In the genomic region with DNA sequence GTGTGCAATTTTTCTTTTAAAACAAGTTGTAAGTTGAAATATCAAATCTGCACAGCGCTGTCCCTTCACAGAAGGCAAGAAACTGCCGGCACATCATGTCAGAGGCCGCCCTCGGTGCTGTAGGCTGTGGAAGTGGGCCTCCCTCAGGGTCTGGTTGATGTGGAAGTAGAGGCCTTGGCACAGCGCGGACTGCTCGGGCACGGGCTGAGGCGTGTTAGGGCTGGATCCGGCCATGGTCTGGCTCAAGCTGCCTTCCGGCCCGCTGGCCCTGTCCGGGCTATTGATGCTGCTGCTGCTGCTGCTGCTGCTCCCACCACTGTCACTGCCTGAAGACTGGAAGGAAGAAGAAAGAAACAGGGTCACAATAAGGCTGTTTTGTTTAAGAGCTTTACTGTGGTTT, we compare ENCODE assay signal across 42 cellular contexts. TPM values are rescaled to one million over a fixed set of nuclear protein-coding genes. Genes with fewer than 3 reads are reported as not detected.
A peak's percentile ranks its signal among the peaks of the same experiment; 100 is the strongest.
DNase-seq lines count a peak whose midpoint lies in the region; ATAC-seq, FAIRE-seq and TF ChIP-seq lines count a peak whose summit lies in the region.
"Had no signal": no experiment of that assay in that cellular context is flagged by ENCODE, and none has a peak within 500 bp of the region (broad histone marks: within the 10 kb centered on the region; RNA-seq: fewer than 3 reads in every experiment).

No MANE protein-coding gene starts in this region.

- no peak overlapping the region for H3K9ac ChIP-seq in IMR-90 (ENCODE audit: low read depth, low read length)
- H3K9ac ChIP-seq: KMS-11, parathyroid adenoma had no signal

- no peak overlapping the region for H4K91ac ChIP-seq in IMR-90 (ENCODE audit: insufficient read depth, low read depth, low read length)

- no peak for TF ChIP-seq CTCF in IMR-90 (conservative IDR thresholded peaks at IDR 0.05; ENCODE audit: low read depth, low read length)

- no peak overlapping the region for H3K4me3 ChIP-seq in IMR-90 (ENCODE audit: insufficient read depth, low read depth, low read length)
- H3K4me3 ChIP-seq: esophagus squamous epithelium, MG63, smooth muscle cell, testis had no signal

- H2BK15ac ChIP-seq in IMR-90 (ENCODE audit: low read depth, low read length), result no peak overlapping the region

- no peak overlapping the region for H3K27ac ChIP-seq in IMR-90 (ENCODE audit: insufficient read depth, low read length)
- H3K27ac ChIP-seq: C4-2B, esophagus squamous epithelium, foreskin keratinocyte, KMS-11, parathyroid adenoma, testis had no signal

- H3K9me3 ChIP-seq in IMR-90 (ENCODE audit: control insufficient read depth, insufficient read depth, low read length), result no peaks in the 10 kb centered on the region
- H3K9me3 ChIP-seq: esophagus squamous epithelium, MG63, testis had no signal

- H3K23ac ChIP-seq in IMR-90 (ENCODE audit: low read depth, low read length), result no peak overlapping the region

- no peak overlapping the region for H2BK20ac ChIP-seq in IMR-90 (ENCODE audit: low read depth, low read length)

- no peak overlapping the region for H3K18ac ChIP-seq in IMR-90 (ENCODE audit: low read depth, low read length)

- H3K9me1 ChIP-seq in IMR-90 (ENCODE audit: insufficient read depth, low read length), result no peaks in the 10 kb centered on the region; the same call in 1 of the 2 replicates

- no peak overlapping the region for H2BK5ac ChIP-seq in IMR-90 (ENCODE audit: low read depth, low read length, poor library complexity, severe bottlenecking)

- no peaks in the 10 kb centered on the region for H3K27me3 ChIP-seq in IMR-90 (ENCODE audit: control insufficient read depth, insufficient read depth, low read length)
- H3K27me3 ChIP-seq: esophagus squamous epithelium, foreskin keratinocyte, MG63, testis had no signal

- intact Hi-C loops in IMR-90 (cut with micrococcal nuclease), result no loop called here

- H3K4me2 ChIP-seq in IMR-90 (ENCODE audit: low read depth, low read length), result no peak overlapping the region
- H3K4me2 ChIP-seq: KMS-11 had no signal

- peaks cover 16% of the 10 kb centered on the region; the same call in 1 of the 2 replicates for H4K20me1 ChIP-seq in IMR-90 (ENCODE audit: insufficient read depth, low read length)

- peaks cover 37 to 48% of the 10 kb centered on the region in 2 experiments for H3K79me1 ChIP-seq in IMR-90 (ENCODE audit: low read depth in 1 of 2, low read length in 2 of 2)

- H3K4ac ChIP-seq in IMR-90 (ENCODE audit: low read depth, low read length), result no peak overlapping the region

- H3K14ac ChIP-seq in IMR-90 (replicated peaks; ENCODE audit: low read depth, low read length), result no peak overlapping the region

- no peak overlapping the region for H3K56ac ChIP-seq in IMR-90 (ENCODE audit: extremely low read depth, insufficient read depth, low read length)

- H3K36me3 Mint-ChIP-seq in stimulated activated naive B cell treated with anti-CD40 and anti-IgM and Interleukin-4, amounts not matched to agents 10 μg/mL and 1 μg/mL and 100 μg/mL, for 72 hours, result peaks cover 27 to 29% of the 10 kb centered on the region in 2 donors

- no peak overlapping the region for H2AK9ac ChIP-seq in IMR-90 (replicated peaks; ENCODE audit: low read depth, low read length, poor library complexity)

- FAIRE-seq in H54 (lab: Jason Lieb, UNC), result no peak
- FAIRE-seq: D721Med, GM18507, HTR-8/SVneo, kidney had no signal

- no peak overlapping the region for H2AFZ ChIP-seq in IMR-90 (replicated peaks; ENCODE audit: low read length, poor library complexity)
- H2AFZ ChIP-seq: parathyroid adenoma had no signal

- no peak overlapping the region for H2BK120ac ChIP-seq in IMR-90 (ENCODE audit: low read depth, low read length)

- no peak overlapping the region for H4K8ac ChIP-seq in IMR-90 (ENCODE audit: low read depth in 2 of 2, low read length in 2 of 2)

- H3K27me3 Mint-ChIP-seq in stimulated activated naive CD8-positive, alpha-beta T cell treated with anti-CD3 and anti-CD28 coated beads, Interleukin-15, amount 100 ng/mL, for 72 hours, result no peaks in the 10 kb centered on the region
- no peaks in the 10 kb centered on the region for H3K27me3 Mint-ChIP-seq in stimulated activated naive B cell treated with anti-CD40 and anti-IgM and Interleukin-4, amounts not matched to agents 10 μg/mL and 1 μg/mL and 100 μg/mL, for 72 hours

- TF ChIP-seq RAD21 in IMR-90 (IDR thresholded peaks at IDR 0.05; ENCODE audit: low read length), result no peak

- no peak for DNase-seq in stimulated activated naive CD8-positive, alpha-beta T cell treated with anti-CD3 and anti-CD28 coated beads, Interleukin-15, amount 100 ng/mL, for 72 hours
- DNase-seq in stimulated activated naive CD8-positive, alpha-beta T cell treated with anti-CD3 and anti-CD28 coated beads, Interleukin-15, Interleukin-2, amounts not matched to agents 100 U/mL and 50 U/mL, for 24 hours, result no peak
- no peak for DNase-seq in IMR-90
- no peak for DNase-seq in stimulated activated naive B cell treated with anti-CD40 and anti-IgM and Interleukin-4, amounts not matched to agents 10 μg/mL and 1 μg/mL and 100 μg/mL, for 72 hours
- DNase-seq in UCSD-AML1 (lab: John Stamatoyannopoulos, UW; ENCODE audit: unreplicated experiment), result no peak
- no peak for DNase-seq in H54 (ENCODE audit: insufficient read length, low spot score)
- DNase-seq in SKM-1 treated with dmso at 0.1 percent for 144 hours (lab: John Stamatoyannopoulos, UW; ENCODE audit: unreplicated experiment), result no peak
- DNase-seq: activated CD4-positive, alpha-beta T cell treated with anti-CD3 and anti-CD28 coated beads for 1 hour; activated CD8-positive, alpha-beta memory T cell treated with anti-CD3 and anti-CD28 coated beads for 24 hours; activated effector memory CD4-positive, alpha-beta T cell treated with Interleukin-2 at 50 U/mL for 16 hours; activated T-cell treated with anti-CD3 and anti-CD28 coated beads for 4 hours; cerebellar nuclear complex; dermis blood vessel endothelial cell; DND-41; endodermal cell; esophagus squamous epithelium; foreskin keratinocyte; GF-D8; GOT3; kidney; MG63; NCI-H1417 treated with DMSO at 0.1 percent for 48 hours; NCI-H2081; NCI-H2227 treated with DMSO at 0.1 percent for 48 hours; NCI-H69; PC-3; stimulated activated naive CD4-positive, alpha-beta T cell treated with Interleukin-2 at 50 U/mL for 16 hours; testis had no signal

- H3K4me1 ChIP-seq in IMR-90 (ENCODE audit: control insufficient read depth, insufficient read depth, low read length), result no peaks in the 10 kb centered on the region
- H3K4me1 ChIP-seq: foreskin keratinocyte, parathyroid adenoma, testis had no signal

- peaks cover 51% of the 10 kb centered on the region for H3K4me1 Mint-ChIP-seq in stimulated activated naive CD8-positive, alpha-beta T cell treated with anti-CD3 and anti-CD28 coated beads, Interleukin-15, amount 100 ng/mL, for 72 hours
- H3K4me1 Mint-ChIP-seq in stimulated activated naive B cell treated with anti-CD40 and anti-IgM and Interleukin-4, amounts not matched to agents 10 μg/mL and 1 μg/mL and 100 μg/mL, for 72 hours, result no peaks in the 10 kb centered on the region

- H3K27ac Mint-ChIP-seq in stimulated activated naive CD8-positive, alpha-beta T cell treated with anti-CD3 and anti-CD28 coated beads, Interleukin-15, amount 100 ng/mL, for 72 hours, result peak overlapping the region; percentile 61 to 91
- H3K27ac Mint-ChIP-seq in stimulated activated naive B cell treated with anti-CD40 and anti-IgM and Interleukin-4, amounts not matched to agents 10 μg/mL and 1 μg/mL and 100 μg/mL, for 72 hours, result peak overlapping the region; percentile 9
- H3K27ac Mint-ChIP-seq: endodermal cell had no signal

- CTCF ChIA-PET in IMR-90 (lab: Yijun Ruan, JAX), result interaction anchor here (0.5 kb wide), 1 partner anchor 13 kb away, joined by 4 read pairs; no protein-coding TSS in a partner anchor

- no peak for ATAC-seq in stimulated activated naive CD8-positive, alpha-beta T cell treated with anti-CD3 and anti-CD28 coated beads, Interleukin-15, amount 100 ng/mL, for 72 hours
- no peak for ATAC-seq in stimulated activated naive CD8-positive, alpha-beta T cell treated with anti-CD3 and anti-CD28 coated beads, Interleukin-15, Interleukin-2, amounts not matched to agents 100 U/mL and 50 U/mL, for 24 hours
- ATAC-seq in IMR-90 (ENCODE audit: low read depth) (peak; percentile 8; the same call in 1 of the 2 replicates), esophagus mucosa (peak; percentile 47)
- ATAC-seq in stimulated activated naive B cell treated with anti-CD40 and anti-IgM and Interleukin-4, amounts not matched to agents 10 μg/mL and 1 μg/mL and 100 μg/mL, for 72 hours (replicated peaks), result no peak
- ATAC-seq: foreskin keratinocyte, PC-3, Right ventricle myocardium inferior had no signal

- TF ChIP-seq POLR2A in IMR-90 (IDR thresholded peaks at IDR 0.05; ENCODE audit: low read depth, low read length) (no peak), H54 (IDR thresholded peaks at IDR 0.05; ENCODE audit: low read depth, low read length) (no peak)

- POLR2A ChIA-PET in IMR-90 (lab: Charles Lee; ENCODE audit: unreplicated experiment), result interaction anchor here (0.5 kb wide), 1 partner anchor 8 kb away, joined by 3 read pairs; no protein-coding TSS in a partner anchor

- in situ Hi-C loops in IMR-90 (cut with MboI; ENCODE audit: low sequenced_read_pairs), result loop anchor here (25.0 kb wide), 1 partner anchor 822 kb away; no protein-coding TSS in a partner anchor

- dilution Hi-C loops in IMR-90 (cut with HindIII; ENCODE audit: low sequenced_read_pairs, unreplicated experiment), result no loop called here

- H3K9me3 Mint-ChIP-seq in stimulated activated naive CD8-positive, alpha-beta T cell treated with anti-CD3 and anti-CD28 coated beads, Interleukin-15, amount 100 ng/mL, for 72 hours, result no peaks in the 10 kb centered on the region
- no peaks in the 10 kb centered on the region for H3K9me3 Mint-ChIP-seq in stimulated activated naive B cell treated with anti-CD40 and anti-IgM and Interleukin-4, amounts not matched to agents 10 μg/mL and 1 μg/mL and 100 μg/mL, for 72 hours
- H3K9me3 Mint-ChIP-seq: endodermal cell; T-helper 2 cell treated with Interferon-gamma antibody and Interleukin-4, amounts not matched to agents 5 μg/mL and 100 μg/mL, for 36 hours had no signal

- BruUV-seq in IMR-90 (replicated peaks; lab: Mats Ljungman, UMichigan), result no TSS peak

- H3K4me3 Mint-ChIP-seq in stimulated activated naive CD8-positive, alpha-beta T cell treated with anti-CD3 and anti-CD28 coated beads, Interleukin-15, amount 100 ng/mL, for 72 hours, result no peak overlapping the region
- no peak overlapping the region for H3K4me3 Mint-ChIP-seq in stimulated activated naive B cell treated with anti-CD40 and anti-IgM and Interleukin-4, amounts not matched to agents 10 μg/mL and 1 μg/mL and 100 μg/mL, for 72 hours
- H3K4me3 Mint-ChIP-seq: endodermal cell; T-helper 2 cell treated with Interferon-gamma antibody and Interleukin-4, amounts not matched to agents 5 μg/mL and 100 μg/mL, for 36 hours had no signal

- no peak overlapping the region for H4K5ac ChIP-seq in IMR-90 (ENCODE audit: low read depth, low read length)

- no CpG with 5 or more reads among the region's 13 CpGs for WGBS in IMR-90 (ENCODE audit: extremely low coverage in 2 of 2, insufficient read length in 1 of 2), 2 experiments

- H3K36me3 ChIP-seq in IMR-90 (ENCODE audit: control insufficient read depth, insufficient read depth, low read length), result peaks cover 38% of the 10 kb centered on the region

- H2AK5ac ChIP-seq in IMR-90 (ENCODE audit: low read depth, low read length), result no peak overlapping the region

RNA-seq across cellular contexts. Expression of a gene that starts 16.6 kb away (rescaled TPM):
- 14.4 and 18.3 TPM in 2 replicates for total RNA-seq in IMR-90 (2012; rRNA removed)
- polyA plus RNA-seq in IMR-90 (2012; rRNA removed), result 35.1 and 40.2 TPM in 2 replicates
- 15.0 and 15.4 TPM in 2 replicates for polyA plus RNA-seq in IMR-90 (2012; cell fraction: cytosol; rRNA removed)
- polyA plus RNA-seq in IMR-90 (2012; cell fraction: nucleus; rRNA removed; ENCODE audit: low replicate concordance), result 85.9 and 135 TPM in 2 replicates
- total RNA-seq in esophagus mucosa, result 15.9 TPM

RNA-seq across cellular contexts. Expression of a gene that starts 44.6 kb away (rescaled TPM):
- total RNA-seq in IMR-90 (2012; rRNA removed) (not detected in 2 replicates), esophagus mucosa (not detected)
- polyA plus RNA-seq in IMR-90 (2012; rRNA removed), result under 0.01 TPM in 1 of 2 replicates, not detected in the other
- 0.02 TPM in 1 of 2 replicates, not detected in the other for polyA plus RNA-seq in IMR-90 (2012; cell fraction: cytosol; rRNA removed)
- 0.01 and 0.11 TPM in 2 replicates for polyA plus RNA-seq in IMR-90 (2012; cell fraction: nucleus; rRNA removed; ENCODE audit: low replicate concordance)
- total RNA-seq: dermis blood vessel endothelial cell, foreskin keratinocyte, PC-3 had no signal
- polyA plus RNA-seq: foreskin keratinocyte, smooth muscle cell had no signal

RNA-seq across cellular contexts. Expression of a gene that starts 52.2 kb away (rescaled TPM):
- total RNA-seq in IMR-90 (2012; rRNA removed) (not detected in 2 replicates), esophagus mucosa (not detected)
- polyA plus RNA-seq in IMR-90 (2012; rRNA removed), result not detected in 2 replicates
- not detected in 2 replicates for polyA plus RNA-seq in IMR-90 (2012; cell fraction: cytosol; rRNA removed)
- not detected in 2 replicates for polyA plus RNA-seq in IMR-90 (2012; cell fraction: nucleus; rRNA removed; ENCODE audit: low replicate concordance)
- total RNA-seq: astrocyte, dermis blood vessel endothelial cell, esophagus squamous epithelium, foreskin keratinocyte, kidney, liver, PC-3, Right ventricle myocardium inferior, smooth muscle cell had no signal
- polyA plus RNA-seq: foreskin keratinocyte, liver, neural cell, smooth muscle cell, urinary bladder had no signal

Comparison
In these comparisons a context has a peak if more than half of its experiments do, and no peak if none do; other contexts are left out.
1. ATAC-seq: peak in IMR-90 (single experiment) and esophagus mucosa (single experiment); none in stimulated activated naive CD8-positive, alpha-beta T cell treated with anti-CD3 and anti-CD28 coated beads, Interleukin-15, amount 100 ng/mL, for 72 hours (single experiment), stimulated activated naive CD8-positive, alpha-beta T cell treated with anti-CD3 and anti-CD28 coated beads, Interleukin-15, Interleukin-2, amounts not matched to agents 100 U/mL and 50 U/mL, for 24 hours (single experiment) and stimulated activated naive B cell treated with anti-CD40 and anti-IgM and Interleukin-4, amounts not matched to agents 10 μg/mL and 1 μg/mL and 100 μg/mL, for 72 hours (0 of 2).